Comparison of ENCODE assay signal across 9 cellular contexts in the genomic region with DNA sequence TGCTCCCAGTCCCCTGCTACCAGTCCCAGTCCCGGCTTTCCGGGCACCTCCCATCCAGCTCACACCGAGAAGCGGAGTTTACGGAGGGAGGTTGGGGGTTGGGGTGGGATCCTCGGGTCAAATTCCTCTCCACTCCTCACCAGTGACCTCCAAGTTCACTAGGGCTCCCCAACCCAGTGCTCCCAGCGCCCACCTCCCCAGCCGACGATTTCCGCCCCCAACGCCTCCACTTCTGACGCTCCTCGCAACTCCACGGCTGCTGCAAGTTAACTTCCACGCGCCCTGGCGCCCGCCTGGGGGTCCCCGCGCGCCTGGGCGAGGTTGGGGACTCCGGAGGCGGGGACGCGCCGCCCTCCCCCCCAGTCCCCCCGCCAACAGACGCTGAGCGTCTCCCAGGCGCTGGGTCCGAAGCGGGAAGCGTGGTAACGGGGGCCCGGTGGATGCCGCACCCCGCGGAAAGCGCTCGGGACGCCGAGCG. TPM values are rescaled to one million over a fixed set of nuclear protein-coding genes. Genes with fewer than 3 reads are reported as not detected.
DNase-seq lines count a peak whose midpoint lies in the region; ATAC-seq, FAIRE-seq and TF ChIP-seq lines count a peak whose summit lies in the region.
"Had no signal": no experiment of that assay in that cellular context is flagged by ENCODE, and none has a peak within 500 bp of the region (broad histone marks: within the 10 kb centered on the region; RNA-seq: fewer than 3 reads in every experiment).

No MANE protein-coding gene starts in this region.

- H4K20me1 ChIP-seq in H1 (replicated peaks in 1 of 2; ENCODE audit: control insufficient read depth in 1 of 2, insufficient read depth in 2 of 2, low read length in 2 of 2) = peaks cover 4 to 8% of the 10 kb centered on the region in 2 experiments

- peaks cover 71% of the 10 kb centered on the region for H3K4me1 Mint-ChIP-seq in activated CD4-positive, alpha-beta T cell treated with anti-CD3 and anti-CD28 coated beads, Interleukin-2, amount 10 ng/mL, durations not matched to agents 24 days and 14 days

- H3K4me3 ChIP-seq in H1 (ENCODE audit: extremely low read depth in 1 of 4, insufficient read depth in 2 of 4, low read depth in 3 of 4, low read length in 4 of 4) (peak overlapping the region; percentile 64 to 100 (median 70)), mucosa of stomach (ENCODE audit: low read length) (peak overlapping the region; percentile 37), tibial nerve (peak overlapping the region; percentile 70 to 96 (median 78))

- intact Hi-C loops in activated CD4-positive, alpha-beta T cell treated with anti-CD3 and anti-CD28 coated beads, Interleukin-2, amount 10 ng/mL, durations not matched to agents 24 days and 14 days (cut with micrococcal nuclease) = no loop called here

- H2AK5ac ChIP-seq in H1 (ENCODE audit: low read depth, low read length) = no peak overlapping the region

- H3K79me2 ChIP-seq in H1 (ENCODE audit: control insufficient read depth in 1 of 2, insufficient read depth in 2 of 2, low read length in 2 of 2) = peaks cover 10 to 52% of the 10 kb centered on the region in 2 experiments; a peak in 3 of 4 replicates

- no peak overlapping the region for H3K23ac ChIP-seq in H1 (ENCODE audit: insufficient read length)

- H3K9me3 ChIP-seq in H1 (ENCODE audit: insufficient read depth in 2 of 2, low read depth in 1 of 2, low read length in 1 of 2) (no peaks in the 10 kb centered on the region), mucosa of stomach (ENCODE audit: control insufficient read depth, low read length) (no peaks in the 10 kb centered on the region), tibial nerve (no peaks in the 10 kb centered on the region)

- POLR2A ChIA-PET in H1 (lab: Charles Lee; ENCODE audit: partially characterized antibody) = interaction anchor here (0.6 to 2.2 kb wide), 7 partner anchors 9 to 315 kb away, joined by 3 to 9 read pairs (median 4); no protein-coding TSS in a partner anchor

- H3K27me3 ChIP-seq in H1 (replicated peaks in 1 of 4; ENCODE audit: control insufficient read depth in 3 of 4, extremely low read depth in 1 of 4, insufficient read depth in 3 of 4, low read length in 3 of 4) (no peaks in the 10 kb centered on the region), mucosa of stomach (ENCODE audit: control insufficient read depth, insufficient read depth, low read length) (no peaks in the 10 kb centered on the region), tibial nerve (no peaks in the 10 kb centered on the region)

- H3K27me3 Mint-ChIP-seq in activated CD4-positive, alpha-beta T cell treated with anti-CD3 and anti-CD28 coated beads, Interleukin-2, amount 10 ng/mL, durations not matched to agents 24 days and 14 days = no peaks in the 10 kb centered on the region

- peak overlapping the region; percentile 93 for H3K4me3 Mint-ChIP-seq in activated CD4-positive, alpha-beta T cell treated with anti-CD3 and anti-CD28 coated beads, Interleukin-2, amount 10 ng/mL, durations not matched to agents 24 days and 14 days

- peak overlapping the region; percentile 69; the same call in 1 of the 2 replicates for H2BK5ac ChIP-seq in H1 (ENCODE audit: low read depth, low read length)

- H3K18ac ChIP-seq in H1 (ENCODE audit: extremely low read depth, low read length) = peak overlapping the region; percentile 64

- H4K5ac ChIP-seq in H1 (ENCODE audit: insufficient read length, low read depth, low read length) = no peak overlapping the region

- H3K4ac ChIP-seq in H1 (replicated peaks; ENCODE audit: insufficient read length, low read depth, low read length) = no peak overlapping the region

- H3K9me3 Mint-ChIP-seq in activated CD4-positive, alpha-beta T cell treated with anti-CD3 and anti-CD28 coated beads, Interleukin-2, amount 10 ng/mL, durations not matched to agents 24 days and 14 days = no peaks in the 10 kb centered on the region

- H3K27ac ChIP-seq in H1 (ENCODE audit: low read depth, low read length) = peak overlapping the region; percentile 51; the same call in 1 of the 2 replicates
- peak overlapping the region; percentile 33 to 93 (median 85) for H3K27ac ChIP-seq in tibial nerve

- TF ChIP-seq POLR2A in H1 (IDR thresholded peaks at IDR 0.05; ENCODE audit: control extremely low read depth in 1 of 2, low read depth in 2 of 2, low read length in 2 of 2) (no peak), tibial nerve (IDR thresholded peaks at IDR 0.05) (no peak)

- WGBS in H1 (ENCODE audit: extremely low coverage in 1 of 2, insufficient coverage in 1 of 2, insufficient read length in 1 of 2, insufficient replicate concordance in 2 of 2, low coverage in 1 of 2, low lambda C conversion rate in 2 of 2, missing lambda C conversion rate in 1 of 2), 2 experiments = 2% methylated on average over 29 of the region's 44 CpGs; no CpG with 5 or more reads in 1 of the 2 experiments
- WGBS in tibial nerve, 2 donors = 0% methylated on average over 21 to 30 of the region's 44 CpGs

- no peak overlapping the region for H2BK120ac ChIP-seq in H1 (replicated peaks; ENCODE audit: low read depth, low read length)

- peaks cover 0 to 5% (median 0%) of the 10 kb centered on the region in 4 experiments; a peak in 1 of 8 replicates for H3K36me3 ChIP-seq in H1 (ENCODE audit: control insufficient read depth in 2 of 4, insufficient read depth in 4 of 4, low read length in 3 of 4)
- H3K36me3 ChIP-seq in mucosa of stomach (ENCODE audit: control insufficient read depth, insufficient read depth, low read length) = no peaks in the 10 kb centered on the region
- no peaks in the 10 kb centered on the region for H3K36me3 ChIP-seq in tibial nerve

- no peak for TF ChIP-seq RAD21 in H1 (IDR thresholded peaks at IDR 0.05 in 1 of 2, conservative IDR thresholded peaks at IDR 0.05 in 1 of 2; ENCODE audit: low read depth in 2 of 2, low read length in 2 of 2)

- DNase-seq in HK-2 (ENCODE audit: unreplicated experiment) = peak; percentile 22
- peak; percentile 82 for DNase-seq in activated CD4-positive, alpha-beta T cell treated with anti-CD3 and anti-CD28 coated beads, Interleukin-2, amount 10 ng/mL, durations not matched to agents 24 days and 14 days
- DNase-seq in H1 (ENCODE audit: low read depth in 1 of 2, low spot score in 2 of 2) = peak in 1 of 2 experiments; percentile 61
- DNase-seq in tibial nerve (ENCODE audit: low spot score in 2 of 2) = no peak
- no peak for DNase-seq in H4 (ENCODE audit: low spot score)
- no peak for DNase-seq in NCI-H1092 treated with DMSO at 0.1 percent for 48 hours (lab: John Stamatoyannopoulos, UW)

- peaks cover 5% of the 10 kb centered on the region; the same call in 1 of the 2 replicates for H3K23me2 ChIP-seq in H1 (ENCODE audit: low read depth, low read length)

- no peak overlapping the region for H3K56ac ChIP-seq in H1 (replicated peaks; ENCODE audit: insufficient read length, low read depth, low read length)

- H2AFZ ChIP-seq in H1 (ENCODE audit: low read length) = no peak overlapping the region

- TF ChIP-seq EP300 in H1 (IDR thresholded peaks at IDR 0.05; ENCODE audit: borderline replicate concordance in 1 of 2, low read depth in 2 of 2, low read length in 2 of 2) (no peak), tibial nerve (IDR thresholded peaks at IDR 0.05) (no peak)

- 0 out of 2 replicates have a peak overlapping the region, but pooled peaks have one; percentile 61 for H2BK15ac ChIP-seq in H1 (ENCODE audit: low read length)

- H3K4me2 ChIP-seq in H1 (ENCODE audit: insufficient read depth in 1 of 2, low read depth in 2 of 2, low read length in 2 of 2) = peak overlapping the region; percentile 81 to 84

- peaks cover 10% of the 10 kb centered on the region for H3K36me3 Mint-ChIP-seq in activated CD4-positive, alpha-beta T cell treated with anti-CD3 and anti-CD28 coated beads, Interleukin-2, amount 10 ng/mL, durations not matched to agents 24 days and 14 days (ENCODE audit: low read depth)

- no peak overlapping the region; the same call in 1 of the 2 replicates for H4K8ac ChIP-seq in H1 (ENCODE audit: extremely low read depth, insufficient read depth, low read length)

- H3K9ac ChIP-seq in H1 (replicated peaks in 1 of 4; ENCODE audit: extremely low read depth in 1 of 4, low read depth in 3 of 4, low read length in 3 of 4) (peak overlapping the region; percentile 26 to 70 (median 50); a peak in 6 of 7 replicates), mucosa of stomach (ENCODE audit: low read length) (peak overlapping the region; percentile 78)

- peak overlapping the region; percentile 86 for H3K27ac Mint-ChIP-seq in activated CD4-positive, alpha-beta T cell treated with anti-CD3 and anti-CD28 coated beads, Interleukin-2, amount 10 ng/mL, durations not matched to agents 24 days and 14 days

- H2BK20ac ChIP-seq in H1 (ENCODE audit: low read length) = no peak overlapping the region

- CTCF ChIA-PET in H1 (lab: Charles Lee; ENCODE audit: partially characterized antibody) = interaction anchor here (0.6 to 1.4 kb wide), 4 partner anchors 9 to 89 kb away, joined by 3 to 4 read pairs (median 4); no protein-coding TSS in a partner anchor

- H2BK12ac ChIP-seq in H1 (ENCODE audit: low read depth, low read length) = 0 out of 2 replicates have a peak overlapping the region, but pooled peaks have one; percentile 6

- H3K79me1 ChIP-seq in H1 (ENCODE audit: low read depth, low read length) = peaks cover 4% of the 10 kb centered on the region

- H3K4me1 ChIP-seq in H1 (replicated peaks in 1 of 4; ENCODE audit: control insufficient read depth in 3 of 4, insufficient read depth in 4 of 4, low read length in 3 of 4) (peaks cover 0 to 15% (median 4%) of the 10 kb centered on the region in 4 experiments; a peak in 6 of 7 replicates), mucosa of stomach (ENCODE audit: control insufficient read depth, insufficient read depth, low read length) (peaks cover 10% of the 10 kb centered on the region), tibial nerve (peaks cover 0 to 39% (median 14%) of the 10 kb centered on the region in 4 donors)

- FAIRE-seq in H1 (lab: Jason Lieb, UNC) = no peak
- FAIRE-seq: colon had no signal

- H4K91ac ChIP-seq in H1 (replicated peaks; ENCODE audit: insufficient read length, low read length) = peak overlapping the region; percentile 70

- no peak for TF ChIP-seq CTCF in H1 (IDR thresholded peaks at IDR 0.05; ENCODE audit: control extremely low read depth in 1 of 3, insufficient read depth in 1 of 3, low read depth in 1 of 3, low read length in 3 of 3)
- TF ChIP-seq CTCF in tibial nerve (IDR thresholded peaks at IDR 0.05) = no peak

- ATAC-seq in GM19351 (IDR thresholded peaks at IDR 0.05; ENCODE audit: unreplicated experiment) = peak; percentile 13

- no peak overlapping the region for H3K14ac ChIP-seq in H1 (ENCODE audit: insufficient read length)

RNA-seq across cellular contexts. Expression of gene TPST2, which starts 0.5 kb away (rescaled TPM):
- 30.0 and 33.5 TPM in 2 replicates for total RNA-seq in activated CD4-positive, alpha-beta T cell treated with anti-CD3 and anti-CD28 coated beads, Interleukin-2, amount 10 ng/mL, durations not matched to agents 24 days and 14 days
- 58.8 and 62.1 TPM in 2 replicates for total RNA-seq in H1 (2021; fragmentation: NEBNext Ultra II Directional; extraction: Animal tissue kit (Norgen Biotek cat#: 25700))
- polyA plus RNA-seq in H1 (2011; rRNA removed) = 143 and 162 TPM in 2 replicates
- polyA plus RNA-seq in H1 (2011; cell fraction: cytosol; rRNA removed) = 134 TPM
- 139 TPM for polyA plus RNA-seq in H1 (2011; cell fraction: nucleus; rRNA removed)
- polyA plus RNA-seq in H1 (2012, experiment 1 of 2) = 52.5 to 56.1 TPM (median 54.1 TPM) in 4 replicates
- 69.0 TPM for polyA plus RNA-seq in H1 (2012, experiment 2 of 2)
- 93.0 TPM for polyA plus RNA-seq in H1 (2013, experiment 1 of 2)
- polyA plus RNA-seq in H1 (2013, experiment 2 of 2) = 95.7 TPM
- polyA minus RNA-seq in H1 (2011; rRNA and poly(A)+ RNA removed) = 80.0 and 85.9 TPM in 2 replicates
- polyA minus RNA-seq in H1 (2011; cell fraction: cytosol; rRNA and poly(A)+ RNA removed) = 59.8 TPM
- polyA minus RNA-seq in H1 (2011; cell fraction: nucleus; rRNA and poly(A)+ RNA removed) = 63.8 TPM
- 10 to 100 TPM; 39.1 to 83.4 (median 60.6) TPM for total RNA-seq in tibial nerve
- 13.8 and 14.2 TPM in 2 replicates for total RNA-seq in H4 (2014; rRNA removed; shearing (Covaris generic))

RNA-seq across cellular contexts. Expression of gene CRYBB1, which starts 28.4 kb away (rescaled TPM):
- total RNA-seq in activated CD4-positive, alpha-beta T cell treated with anti-CD3 and anti-CD28 coated beads, Interleukin-2, amount 10 ng/mL, durations not matched to agents 24 days and 14 days = not detected in 2 replicates
- total RNA-seq in H1 (2021; fragmentation: NEBNext Ultra II Directional; extraction: Animal tissue kit (Norgen Biotek cat#: 25700)) = 1.7 and 4.2 TPM in 2 replicates
- polyA plus RNA-seq in H1 (2011; rRNA removed) = 6.0 and 7.2 TPM in 2 replicates
- polyA plus RNA-seq in H1 (2011; cell fraction: cytosol; rRNA removed) = 7.5 TPM
- 5.0 TPM for polyA plus RNA-seq in H1 (2011; cell fraction: nucleus; rRNA removed)
- polyA plus RNA-seq in H1 (2012, experiment 1 of 2) = 2.7 to 5.7 TPM (median 5.2 TPM) in 4 replicates
- 3.9 TPM for polyA plus RNA-seq in H1 (2012, experiment 2 of 2)
- polyA plus RNA-seq in H1 (2013, experiment 1 of 2) = 7.7 TPM
- polyA plus RNA-seq in H1 (2013, experiment 2 of 2) = 7.4 TPM
- 1.7 and 4.1 TPM in 2 replicates for polyA minus RNA-seq in H1 (2011; rRNA and poly(A)+ RNA removed)
- 2.9 TPM for polyA minus RNA-seq in H1 (2011; cell fraction: cytosol; rRNA and poly(A)+ RNA removed)
- polyA minus RNA-seq in H1 (2011; cell fraction: nucleus; rRNA and poly(A)+ RNA removed) = 1.3 TPM
- 1 to 10 TPM in 3 of 4 donors, under 1 TPM in 1; 0.84 to 4.8 (median 1.8) TPM for total RNA-seq in tibial nerve
- total RNA-seq in H4 (2014; rRNA removed; shearing (Covaris generic)) = not detected in 2 replicates

RNA-seq across cellular contexts. Expression of gene CRYBA4, which starts 32.4 kb away (rescaled TPM):
- total RNA-seq in activated CD4-positive, alpha-beta T cell treated with anti-CD3 and anti-CD28 coated beads, Interleukin-2, amount 10 ng/mL, durations not matched to agents 24 days and 14 days = not detected in 2 replicates
- total RNA-seq in H1 (2021; fragmentation: NEBNext Ultra II Directional; extraction: Animal tissue kit (Norgen Biotek cat#: 25700)) = 0.67 and 1.5 TPM in 2 replicates
- polyA plus RNA-seq in H1 (2011; rRNA removed) = 2.2 and 3.1 TPM in 2 replicates
- 2.0 TPM for polyA plus RNA-seq in H1 (2011; cell fraction: cytosol; rRNA removed)
- polyA plus RNA-seq in H1 (2011; cell fraction: nucleus; rRNA removed) = 1.4 TPM
- polyA plus RNA-seq in H1 (2012, experiment 1 of 2) = 0.84 to 2.4 TPM (median 1.9 TPM) in 4 replicates
- polyA plus RNA-seq in H1 (2012, experiment 2 of 2) = 1.5 TPM
- 1.7 TPM for polyA plus RNA-seq in H1 (2013, experiment 1 of 2)
- polyA plus RNA-seq in H1 (2013, experiment 2 of 2) = 2.0 TPM
- 0.56 and 0.69 TPM in 2 replicates for polyA minus RNA-seq in H1 (2011; rRNA and poly(A)+ RNA removed)
- polyA minus RNA-seq in H1 (2011; cell fraction: cytosol; rRNA and poly(A)+ RNA removed) = not detected
- polyA minus RNA-seq in H1 (2011; cell fraction: nucleus; rRNA and poly(A)+ RNA removed) = not detected
- total RNA-seq in tibial nerve = not detected
- not detected in 2 replicates for total RNA-seq in H4 (2014; rRNA removed; shearing (Covaris generic))

Comparison
In these comparisons a context has a peak if more than half of its experiments do, and no peak if none do; other contexts are left out.
1. DNase-seq: peak in HK-2 (single experiment) and activated CD4-positive, alpha-beta T cell treated with anti-CD3 and anti-CD28 coated beads, Interleukin-2, amount 10 ng/mL, durations not matched to agents 24 days and 14 days (single experiment); none in tibial nerve (0 of 2), H4 (single experiment) and NCI-H1092 treated with DMSO at 0.1 percent for 48 hours (single experiment).
2. Peak in every context shown above with its lines, with median percentiles within 50 percentile points of each other: H3K4me3 ChIP-seq.